1 cellular context compared by ENCODE assay signal in genomic region chr3:193620055-193620454, GRCh38.
TF ChIP-seq lines count a peak whose summit lies in the region.

No MANE protein-coding gene starts in this region.

TF ChIP-seq in SK-N-SH, 30 proteins besides CTCF, POLR2A, EP300 and RAD21 (continued from another document):
- TF ChIP-seq PBX3 (IDR thresholded peaks at IDR 0.05): no peak
